8 cellular contexts compared by ENCODE assay signal in the genomic region with DNA sequence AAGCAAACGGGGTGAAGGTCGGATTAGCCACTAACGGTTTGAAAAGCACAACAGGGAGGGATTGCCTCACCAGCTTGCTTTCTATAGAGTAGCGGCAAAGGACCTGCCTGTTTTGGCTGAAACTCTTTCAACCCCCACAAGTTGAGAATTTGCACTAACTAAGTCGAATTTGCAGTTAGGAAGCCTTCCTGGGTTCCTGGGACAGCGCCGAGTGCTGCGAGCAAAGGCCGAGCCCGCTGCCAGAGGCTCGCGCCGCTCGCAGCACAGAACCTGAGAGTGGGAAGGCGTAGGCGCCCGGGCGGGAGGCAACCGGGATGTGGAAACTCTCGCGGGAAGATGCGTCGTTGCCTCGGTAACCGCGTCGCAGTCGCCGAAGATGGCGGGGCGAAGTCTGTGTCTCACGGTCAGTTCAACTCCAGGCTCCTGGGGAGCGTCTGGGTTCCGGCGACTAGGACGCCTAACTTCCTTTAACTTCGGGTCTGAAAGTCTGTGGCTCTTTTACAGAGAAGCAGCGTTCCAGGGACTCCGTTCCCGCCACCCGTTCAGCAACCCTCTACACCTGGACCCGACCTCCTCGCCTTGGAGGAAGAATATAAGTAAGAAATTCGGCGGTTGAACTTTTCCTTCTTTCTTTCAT. TPM values are rescaled to one million over a fixed set of nuclear protein-coding genes. Genes with fewer than 3 reads are reported as not detected.
A peak's percentile ranks its signal among the peaks of the same experiment; 100 is the strongest.
DNase-seq lines count a peak whose midpoint lies in the region; ATAC-seq and TF ChIP-seq lines count a peak whose summit lies in the region.

TEX9 (plus strand) TSS at position 352 of the 637 bp plus-strand sequence; CDS start at position 377, 25 bp downstream.

- TF ChIP-seq CTCF in AG09319 (IDR thresholded peaks at IDR 0.05; ENCODE audit: low read depth, low read length) (no peak), left lung (IDR thresholded peaks at IDR 0.05) (no peak)

- peak within 1 kb of the TSS; percentile 57 to 66 for H3K4me3 ChIP-seq in left lung

- H3K9me3 ChIP-seq in left lung, result no peaks in the 10 kb centered on the region

- no peaks in the 10 kb centered on the region for H3K36me3 ChIP-seq in left lung

- H3K27me3 ChIP-seq in left lung, result no peaks in the 10 kb centered on the region

- in situ Hi-C loops in GM18951 (cut with MboI; ENCODE audit: low sequenced_read_pairs, unreplicated experiment), result no loop called here

- intact Hi-C loops in left lung (cut with DNase I), result no loop called here

- peaks cover 0 to 11% of the 10 kb centered on the region in 2 donors for H3K4me1 ChIP-seq in left lung

- DNase-seq in AG09319 (ENCODE audit: extremely low read depth, low read depth) (peak; percentile 49), NCI-H345 (lab: John Stamatoyannopoulos, UW) (peak; percentile 85), dedifferentiated amniotic fluid mesenchymal stem cell (ENCODE audit: extremely low spot score) (peak; percentile 86), left lung (peak; percentile 91 to 92)
- peak; percentile 48 to 73 for DNase-seq in activated CD4-positive, alpha-beta T cell treated with anti-CD3 and anti-CD28 coated beads for 24 hours (ENCODE audit: low read depth in 2 of 2)
- DNase-seq in stimulated activated CD4-positive, alpha-beta T cell treated with anti-CD3 and anti-CD28 coated beads, Interleukin-2, amount 100 ng/mL, for 4 hours (ENCODE audit: low read depth), result peak; percentile 51

- TF ChIP-seq POLR2A in GM18951 (IDR thresholded peaks at IDR 0.05; ENCODE audit: extremely low read depth, insufficient read depth, insufficient read length), result peak; percentile 96

- ATAC-seq in HG03159 (IDR thresholded peaks at IDR 0.05; ENCODE audit: unreplicated experiment), result peak; percentile 93
- peak; percentile 100 for ATAC-seq in left lung

- H3K27ac ChIP-seq in left lung, result no peak within 1 kb of the TSS

RNA-seq across cellular contexts. Expression of gene TEX9, which starts in this region (rescaled TPM):
- total RNA-seq in left lung, result 1 to 10 TPM; 6.3 to 7.0 TPM
